1 cellular context compared by ENCODE assay signal in genomic region chr16:20905576-20905975, GRCh38.
TF ChIP-seq lines count a peak whose summit lies in the region.

No MANE protein-coding gene starts in this region.

TF ChIP-seq in HepG2, 621 proteins besides CTCF, POLR2A, EP300 and RAD21:
- TF ChIP-seq ATAD3A (CRISPR knock-in tag; IDR thresholded peaks at IDR 0.05) (no peak), ZNF652 (CRISPR knock-in tag; IDR thresholded peaks at IDR 0.05; ENCODE audit: borderline replicate concordance, low read depth) (peak; percentile 86)
TF ChIP-seq in HepG2: peak in this region for 1.
